7 cellular contexts compared by ENCODE assay signal in genomic region chr22:28091486-28091885, GRCh38.
"Had no signal": no experiment of that assay in that cellular context is flagged by ENCODE, and none has a peak within 500 bp of the region (broad histone marks: within the 10 kb centered on the region; RNA-seq: fewer than 3 reads in every experiment).

No MANE protein-coding gene starts in this region.

- H3K4me3 Mint-ChIP-seq: IgD-negative memory B cell had no signal

- H3K27me3 Mint-ChIP-seq: IgD-negative memory B cell had no signal

- H3K9me3 Mint-ChIP-seq: IgD-negative memory B cell had no signal

- H3K4me1 Mint-ChIP-seq: IgD-negative memory B cell had no signal

- H3K36me3 Mint-ChIP-seq: IgD-negative memory B cell had no signal

- ATAC-seq: K562 had no signal

- H3K4me3 ChIP-seq: K562 had no signal

- DNase-seq: IMR-90, KBM-7, KG1 had no signal

- FAIRE-seq: HTR-8/SVneo, K562 had no signal

- H3K27ac ChIP-seq: HL-60 had no signal

- H3K27ac Mint-ChIP-seq: IgD-negative memory B cell had no signal
